In genomic region chr1:210252621-210253041, GRCh38 we compare ENCODE assay signal across 11 cellular contexts. TPM values are rescaled to one million over a fixed set of nuclear protein-coding genes. Genes with fewer than 3 reads are reported as not detected.
DNase-seq lines count a peak whose midpoint lies in the region; ATAC-seq and TF ChIP-seq lines count a peak whose summit lies in the region.
"Had no signal": no experiment of that assay in that cellular context is flagged by ENCODE, and none has a peak within 500 bp of the region (broad histone marks: within the 10 kb centered on the region; RNA-seq: fewer than 3 reads in every experiment).

No MANE protein-coding gene starts in this region.

- H3K4me1 Mint-ChIP-seq in activated naive CD8-positive, alpha-beta T cell (ENCODE audit: low read depth), result peaks cover 18% of the 10 kb centered on the region
- peaks cover 16% of the 10 kb centered on the region for H3K4me1 Mint-ChIP-seq in activated naive CD8-positive, alpha-beta T cell treated with anti-CD3 and anti-CD28 coated beads, Interleukin-2, amount 50 U/mL, for 24 hours
- peaks cover 10% of the 10 kb centered on the region for H3K4me1 Mint-ChIP-seq in central memory CD8-positive, alpha-beta T cell
- peaks cover 27% of the 10 kb centered on the region for H3K4me1 Mint-ChIP-seq in type B pancreatic cell (ENCODE audit: unreplicated experiment)

- DNase-seq in activated naive CD8-positive, alpha-beta T cell treated with anti-CD3 and anti-CD28 coated beads, Interleukin-2, amount 50 U/mL, for 24 hours, result no peak
- DNase-seq in central memory CD8-positive, alpha-beta T cell (ENCODE audit: low spot score in 2 of 2), result no peak
- DNase-seq in left kidney (ENCODE audit: low read depth, low spot score) (peak; percentile 81), type B pancreatic cell (ENCODE audit: extremely low spot score, unreplicated experiment) (no peak), SIG-M5 (lab: John Stamatoyannopoulos, UW) (no peak), C1 segment of cervical spinal cord (lab: John Stamatoyannopoulos, UW) (no peak), EL (no peak)
- DNase-seq: activated effector memory CD4-positive, alpha-beta T cell treated with anti-CD3 and anti-CD28 coated beads, Interleukin-2, amount 50 U/mL, for 16 hours; MV-4-11; stimulated activated CD8-positive, alpha-beta memory T cell treated with anti-CD3 and anti-CD28 coated beads, Interleukin-4, amount 100 ng/mL, for 48 hours had no signal

- H3K36me3 Mint-ChIP-seq in activated naive CD8-positive, alpha-beta T cell, result no peaks in the 10 kb centered on the region
- no peaks in the 10 kb centered on the region for H3K36me3 Mint-ChIP-seq in activated naive CD8-positive, alpha-beta T cell treated with anti-CD3 and anti-CD28 coated beads, Interleukin-2, amount 50 U/mL, for 24 hours (ENCODE audit: low read depth)
- no peaks in the 10 kb centered on the region for H3K36me3 Mint-ChIP-seq in central memory CD8-positive, alpha-beta T cell (ENCODE audit: insufficient read depth)
- H3K36me3 Mint-ChIP-seq in type B pancreatic cell, result no peaks in the 10 kb centered on the region

- no peaks in the 10 kb centered on the region for H3K9me3 Mint-ChIP-seq in activated naive CD8-positive, alpha-beta T cell (ENCODE audit: low read depth)
- H3K9me3 Mint-ChIP-seq in activated naive CD8-positive, alpha-beta T cell treated with anti-CD3 and anti-CD28 coated beads, Interleukin-2, amount 50 U/mL, for 24 hours, result no peaks in the 10 kb centered on the region
- H3K9me3 Mint-ChIP-seq in central memory CD8-positive, alpha-beta T cell, result no peaks in the 10 kb centered on the region
- H3K9me3 Mint-ChIP-seq in type B pancreatic cell, result no peaks in the 10 kb centered on the region

- H3K4me3 Mint-ChIP-seq in activated naive CD8-positive, alpha-beta T cell, result peak overlapping the region; percentile 84
- H3K4me3 Mint-ChIP-seq in activated naive CD8-positive, alpha-beta T cell treated with anti-CD3 and anti-CD28 coated beads, Interleukin-2, amount 50 U/mL, for 24 hours, result no peak overlapping the region
- H3K4me3 Mint-ChIP-seq in central memory CD8-positive, alpha-beta T cell, result peak overlapping the region; percentile 50
- peak overlapping the region; percentile 92 for H3K4me3 Mint-ChIP-seq in type B pancreatic cell

- no peak for TF ChIP-seq CTCF in type B pancreatic cell (conservative IDR thresholded peaks at IDR 0.05)

- H3K27me3 Mint-ChIP-seq in activated naive CD8-positive, alpha-beta T cell, result peaks cover 33% of the 10 kb centered on the region
- peaks cover 64% of the 10 kb centered on the region for H3K27me3 Mint-ChIP-seq in activated naive CD8-positive, alpha-beta T cell treated with anti-CD3 and anti-CD28 coated beads, Interleukin-2, amount 50 U/mL, for 24 hours
- peaks cover 77% of the 10 kb centered on the region for H3K27me3 Mint-ChIP-seq in central memory CD8-positive, alpha-beta T cell
- peaks cover 41% of the 10 kb centered on the region for H3K27me3 Mint-ChIP-seq in type B pancreatic cell

- no peak overlapping the region for H3K27ac Mint-ChIP-seq in activated naive CD8-positive, alpha-beta T cell
- H3K27ac Mint-ChIP-seq in activated naive CD8-positive, alpha-beta T cell treated with anti-CD3 and anti-CD28 coated beads, Interleukin-2, amount 50 U/mL, for 24 hours, result no peak overlapping the region
- no peak overlapping the region for H3K27ac Mint-ChIP-seq in central memory CD8-positive, alpha-beta T cell (ENCODE audit: low read depth)
- peak overlapping the region; percentile 34 for H3K27ac Mint-ChIP-seq in type B pancreatic cell

- no peak for ATAC-seq in activated naive CD8-positive, alpha-beta T cell treated with anti-CD3 and anti-CD28 coated beads, Interleukin-2, amount 50 U/mL, for 24 hours
- ATAC-seq in central memory CD8-positive, alpha-beta T cell (replicated peaks; ENCODE audit: extremely low read depth, poor library complexity, severe bottlenecking), result no peak

RNA-seq across cellular contexts. Expression of gene SERTAD4, which starts 20.0 kb away (rescaled TPM):
- total RNA-seq in type B pancreatic cell (ENCODE audit: low replicate concordance), result 4.6 and 11.4 TPM in 2 replicates
